24 cellular contexts compared by ENCODE assay signal in the genomic region with DNA sequence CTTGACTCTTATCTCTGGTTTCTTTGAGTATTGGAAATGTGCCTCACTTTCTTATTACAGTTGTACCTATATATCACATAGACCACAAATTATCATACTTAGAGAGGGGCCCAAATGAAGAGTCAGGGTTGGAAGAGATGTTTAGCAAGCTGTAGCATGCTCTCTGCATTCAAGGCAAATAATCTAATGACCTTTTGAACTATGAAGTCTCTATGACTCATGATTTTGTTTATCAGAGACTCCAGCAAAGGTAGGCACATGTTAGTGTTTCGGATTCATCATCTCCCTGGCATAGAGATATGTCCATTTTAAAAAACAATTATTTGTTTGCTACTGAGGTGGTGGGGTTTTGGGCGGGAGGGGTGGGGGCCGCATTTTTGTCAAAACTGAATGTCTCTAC.
"Had no signal": no experiment of that assay in that cellular context is flagged by ENCODE, and none has a peak within 500 bp of the region (broad histone marks: within the 10 kb centered on the region; RNA-seq: fewer than 3 reads in every experiment).

No MANE protein-coding gene starts in this region.

- H3K27ac ChIP-seq: dorsolateral prefrontal cortex, esophagus squamous epithelium, pancreas, suprapubic skin, thyroid gland, upper lobe of left lung, vagina had no signal

- H3K27me3 ChIP-seq: dorsolateral prefrontal cortex, esophagus squamous epithelium, pancreas, suprapubic skin, thyroid gland, upper lobe of left lung, vagina had no signal

- DNase-seq: cortex of kidney; dorsolateral prefrontal cortex; effector CD8-positive, alpha-beta T cell; esophagus squamous epithelium; kidney; left cardiac atrium; left ventricle myocardium superior; mesendoderm; naive B cell; occipital lobe; pancreas; right cardiac atrium; stimulated activated CD4-positive, alpha-beta T cell treated with anti-CD3 and anti-CD28 coated beads, Interleukin-4, amount 100 ng/mL, for 1 hour; stimulated activated CD8-positive, alpha-beta memory T cell treated with anti-CD3 and anti-CD28 coated beads, Interleukin-4, amount 100 ng/mL, for 48 hours; stimulated activated naive CD8-positive, alpha-beta T cell treated with anti-CD3 and anti-CD28 coated beads, Interleukin-15, Interleukin-2, amounts not matched to agents 100 U/mL and 50 U/mL, for 24 hours; thyroid gland; upper lobe of left lung had no signal

- H3K27me3 Mint-ChIP-seq: naive B cell, progenitor cell of endocrine pancreas had no signal

- H3K4me3 ChIP-seq: dorsolateral prefrontal cortex, esophagus squamous epithelium, lung, pancreas, smooth muscle cell, suprapubic skin, thyroid gland, upper lobe of left lung, vagina had no signal

- H3K4me1 ChIP-seq: esophagus squamous epithelium, pancreas, suprapubic skin, thyroid gland, upper lobe of left lung, vagina had no signal

- H3K27ac Mint-ChIP-seq: naive B cell; nephron; progenitor cell of endocrine pancreas; stimulated activated effector memory CD8-positive, alpha-beta T cell treated with anti-CD3 and anti-CD28 coated beads, Interleukin-12 subunit alpha, Interleukin-12 subunit beta, amount 100 ng/mL, for 72 hours had no signal

- H3K9me3 ChIP-seq: esophagus squamous epithelium, pancreas, suprapubic skin, thyroid gland, upper lobe of left lung, vagina had no signal

- H3K36me3 ChIP-seq: esophagus squamous epithelium, pancreas, suprapubic skin, thyroid gland, upper lobe of left lung, vagina had no signal

- ATAC-seq: left cardiac atrium; left ventricle myocardium superior; pancreas; right cardiac atrium; stimulated activated effector memory CD8-positive, alpha-beta T cell treated with anti-CD3 and anti-CD28 coated beads, Interleukin-12 subunit alpha, Interleukin-12 subunit beta, amount 100 ng/mL, for 72 hours; stimulated activated naive CD8-positive, alpha-beta T cell treated with anti-CD3 and anti-CD28 coated beads, Interleukin-15, Interleukin-2, amounts not matched to agents 100 U/mL and 50 U/mL, for 24 hours had no signal

- H3K4me3 Mint-ChIP-seq: naive B cell; nephron; stimulated activated effector memory CD8-positive, alpha-beta T cell treated with anti-CD3 and anti-CD28 coated beads, Interleukin-12 subunit alpha, Interleukin-12 subunit beta, amount 100 ng/mL, for 72 hours had no signal

- H3K4me1 Mint-ChIP-seq: naive B cell; nephron; stimulated activated effector memory CD8-positive, alpha-beta T cell treated with anti-CD3 and anti-CD28 coated beads, Interleukin-12 subunit alpha, Interleukin-12 subunit beta, amount 100 ng/mL, for 72 hours had no signal

- H3K36me3 Mint-ChIP-seq: naive B cell; stimulated activated effector memory CD8-positive, alpha-beta T cell treated with anti-CD3 and anti-CD28 coated beads, Interleukin-12 subunit alpha, Interleukin-12 subunit beta, amount 100 ng/mL, for 72 hours had no signal
